Comparison of ENCODE assay signal across 28 cellular contexts in genomic region chr11:121161349-121161917, GRCh38.
"Had no signal": no experiment of that assay in that cellular context is flagged by ENCODE, and none has a peak within 500 bp of the region (broad histone marks: within the 10 kb centered on the region; RNA-seq: fewer than 3 reads in every experiment).

No MANE protein-coding gene starts in this region.

- DNase-seq: colonic mucosa; cortex of kidney; dermis blood vessel endothelial cell; dorsolateral prefrontal cortex; effector CD4-positive, alpha-beta T cell; effector CD8-positive, alpha-beta T cell; effector memory CD4-positive, alpha-beta T cell; effector memory CD8-positive, alpha-beta T cell; endodermal cell; erythroblast; esophagus squamous epithelium; foreskin fibroblast; foreskin keratinocyte; foreskin melanocyte; gastrocnemius medialis; glutamatergic neuron; head of caudate nucleus; heart left ventricle; heart right ventricle had no signal

- H3K27me3 ChIP-seq: colonic mucosa, dorsolateral prefrontal cortex, esophagus muscularis mucosa, esophagus squamous epithelium, gastrocnemius medialis, gastroesophageal sphincter, heart left ventricle, heart right ventricle had no signal

- H3K4me1 ChIP-seq: colonic mucosa, esophagus muscularis mucosa, esophagus squamous epithelium, foreskin keratinocyte, gastrocnemius medialis, gastroesophageal sphincter, heart left ventricle, heart right ventricle had no signal

- H3K9me3 ChIP-seq: colonic mucosa, esophagus muscularis mucosa, esophagus squamous epithelium, gastrocnemius medialis, gastroesophageal sphincter, heart left ventricle, heart right ventricle had no signal

- H3K27ac ChIP-seq: colonic mucosa, coronary artery, dorsolateral prefrontal cortex, epithelial cell of prostate, esophagus muscularis mucosa, esophagus squamous epithelium, foreskin keratinocyte, gastrocnemius medialis, gastroesophageal sphincter, heart left ventricle, heart right ventricle had no signal

- FAIRE-seq: colon, endometrium, endothelial cell of umbilical vein, frontal cortex had no signal

- ATAC-seq: effector memory CD8-positive, alpha-beta T cell; esophagus mucosa; foreskin keratinocyte; gastrocnemius medialis; gastroesophageal sphincter; heart left ventricle; heart right ventricle had no signal

- H3K36me3 ChIP-seq: colonic mucosa, esophagus squamous epithelium, gastrocnemius medialis, heart left ventricle, heart right ventricle had no signal

- H3K4me3 ChIP-seq: colonic mucosa, coronary artery, dorsolateral prefrontal cortex, esophagus muscularis mucosa, esophagus squamous epithelium, gastrocnemius medialis, gastroesophageal sphincter, heart left ventricle, heart right ventricle had no signal
